ENCODE assay signal across 21 cellular contexts in genomic region chr4:39451423-39452023, GRCh38. TPM values are rescaled to one million over a fixed set of nuclear protein-coding genes. Genes with fewer than 3 reads are reported as not detected.
A peak's percentile ranks its signal among the peaks of the same experiment; 100 is the strongest.
DNase-seq lines count a peak whose midpoint lies in the region; ATAC-seq and FAIRE-seq lines count a peak whose summit lies in the region.
"Had no signal": no experiment of that assay in that cellular context is flagged by ENCODE, and none has a peak within 500 bp of the region (broad histone marks: within the 10 kb centered on the region; RNA-seq: fewer than 3 reads in every experiment).

No MANE protein-coding gene starts in this region.

- no peak overlapping the region for H3K4me3 Mint-ChIP-seq in activated CD4-positive, alpha-beta T cell treated with anti-CD3 and anti-CD28 coated beads, Interleukin-2, amount 10 ng/mL, durations not matched to agents 7 days and 5 days
- H3K4me3 Mint-ChIP-seq in natural killer cell treated with Interleukin-12 subunit alpha and Interleukin-12 subunit beta and Interleukin-15 and Interleukin-18, amount 100 ng/mL, for 72 hours, result no peak overlapping the region
- H3K4me3 Mint-ChIP-seq: activated naive CD8-positive, alpha-beta T cell treated with anti-CD3 and anti-CD28 coated beads, Interleukin-2, amount 10 ng/mL, durations not matched to agents 7 days and 5 days; memory B cell; T-helper 1 cell treated with Interleukin-12 subunit alpha and Interleukin-12 subunit beta and Interleukin-4 antibody, amounts not matched to agents 30 μg/mL and 1 μg/mL, for 36 hours had no signal

- no peaks in the 10 kb centered on the region for H3K9me3 ChIP-seq in adipocyte (ENCODE audit: control insufficient read depth, low read length)
- H3K9me3 ChIP-seq: right atrium auricular region had no signal

- H3K4me1 ChIP-seq in adipocyte (ENCODE audit: control insufficient read depth, insufficient read depth, low read length), result peaks cover 49% of the 10 kb centered on the region

- ATAC-seq in natural killer cell treated with Interleukin-12 subunit alpha and Interleukin-12 subunit beta and Interleukin-15 and Interleukin-18, amount 100 ng/mL, for 72 hours, result no peak
- no peak for ATAC-seq in GM21515 (IDR thresholded peaks at IDR 0.05; ENCODE audit: unreplicated experiment)

- CTCF ChIA-PET in activated CD4-positive, alpha-beta T cell treated with anti-CD3 and anti-CD28 coated beads, Interleukin-2, amount 10 ng/mL, durations not matched to agents 7 days and 5 days (lab: Charles Lee), result interaction anchor here (0.6 to 0.9 kb wide), 4 partner anchors 18 to 692 kb away, joined by 3 to 4 read pairs (median 3); no protein-coding TSS in a partner anchor

- H3K27ac Mint-ChIP-seq in activated CD4-positive, alpha-beta T cell treated with anti-CD3 and anti-CD28 coated beads, Interleukin-2, amount 10 ng/mL, durations not matched to agents 7 days and 5 days, result peak overlapping the region; percentile 60
- H3K27ac Mint-ChIP-seq in natural killer cell treated with Interleukin-12 subunit alpha and Interleukin-12 subunit beta and Interleukin-15 and Interleukin-18, amount 100 ng/mL, for 72 hours, result peak overlapping the region; percentile 1 to 59
- H3K27ac Mint-ChIP-seq: activated naive CD8-positive, alpha-beta T cell treated with anti-CD3 and anti-CD28 coated beads, Interleukin-2, amount 10 ng/mL, durations not matched to agents 7 days and 5 days; T-helper 1 cell treated with Interleukin-12 subunit alpha and Interleukin-12 subunit beta and Interleukin-4 antibody, amounts not matched to agents 30 μg/mL and 1 μg/mL, for 36 hours had no signal

- H3K36me3 Mint-ChIP-seq in activated CD4-positive, alpha-beta T cell treated with anti-CD3 and anti-CD28 coated beads, Interleukin-2, amount 10 ng/mL, durations not matched to agents 7 days and 5 days (ENCODE audit: low read depth), result peaks cover 56% of the 10 kb centered on the region
- peaks cover 40% of the 10 kb centered on the region for H3K36me3 Mint-ChIP-seq in natural killer cell treated with Interleukin-12 subunit alpha and Interleukin-12 subunit beta and Interleukin-15 and Interleukin-18, amount 100 ng/mL, for 72 hours

- no peak overlapping the region for H3K4me3 ChIP-seq in adipocyte (ENCODE audit: low read length)
- H3K4me3 ChIP-seq: right atrium auricular region had no signal

- no peaks in the 10 kb centered on the region for H3K27me3 ChIP-seq in adipocyte (replicated peaks; ENCODE audit: control insufficient read depth, insufficient read depth, low read length)
- H3K27me3 ChIP-seq: right atrium auricular region had no signal

- H3K36me3 ChIP-seq in adipocyte (ENCODE audit: control insufficient read depth, insufficient read depth, low read length, severe bottlenecking), result peaks cover 75% of the 10 kb centered on the region

- POLR2A ChIA-PET in activated CD4-positive, alpha-beta T cell treated with anti-CD3 and anti-CD28 coated beads, Interleukin-2, amount 10 ng/mL, durations not matched to agents 7 days and 5 days (lab: Charles Lee), result interaction anchor here (0.5 kb wide), 1 partner anchor 406 kb away, joined by 5 read pairs; no protein-coding TSS in a partner anchor

- no peaks in the 10 kb centered on the region for H3K27me3 Mint-ChIP-seq in activated CD4-positive, alpha-beta T cell treated with anti-CD3 and anti-CD28 coated beads, Interleukin-2, amount 10 ng/mL, durations not matched to agents 7 days and 5 days
- H3K27me3 Mint-ChIP-seq in natural killer cell treated with Interleukin-12 subunit alpha and Interleukin-12 subunit beta and Interleukin-15 and Interleukin-18, amount 100 ng/mL, for 72 hours, result no peaks in the 10 kb centered on the region
- H3K27me3 Mint-ChIP-seq: activated naive CD8-positive, alpha-beta T cell treated with anti-CD3 and anti-CD28 coated beads, Interleukin-2, amount 10 ng/mL, durations not matched to agents 7 days and 5 days; memory B cell had no signal

- H3K9ac ChIP-seq in adipocyte (ENCODE audit: low read length), result peak overlapping the region; percentile 5

- FAIRE-seq in GM19239 (lab: Jason Lieb, UNC), result peak; percentile 14
- FAIRE-seq: urothelium cell line had no signal

- peaks cover 37% of the 10 kb centered on the region for H3K4me1 Mint-ChIP-seq in activated CD4-positive, alpha-beta T cell treated with anti-CD3 and anti-CD28 coated beads, Interleukin-2, amount 10 ng/mL, durations not matched to agents 7 days and 5 days
- H3K4me1 Mint-ChIP-seq in natural killer cell treated with Interleukin-12 subunit alpha and Interleukin-12 subunit beta and Interleukin-15 and Interleukin-18, amount 100 ng/mL, for 72 hours (ENCODE audit: low read depth in 2 of 2), result peaks cover 17 to 33% of the 10 kb centered on the region in 2 donors

- H3K9me3 Mint-ChIP-seq in activated CD4-positive, alpha-beta T cell treated with anti-CD3 and anti-CD28 coated beads, Interleukin-2, amount 10 ng/mL, durations not matched to agents 7 days and 5 days, result no peaks in the 10 kb centered on the region
- no peaks in the 10 kb centered on the region for H3K9me3 Mint-ChIP-seq in natural killer cell treated with Interleukin-12 subunit alpha and Interleukin-12 subunit beta and Interleukin-15 and Interleukin-18, amount 100 ng/mL, for 72 hours
- H3K9me3 Mint-ChIP-seq: activated naive CD8-positive, alpha-beta T cell treated with anti-CD3 and anti-CD28 coated beads, Interleukin-2, amount 10 ng/mL, durations not matched to agents 7 days and 5 days; memory B cell; T-helper 1 cell treated with Interleukin-12 subunit alpha and Interleukin-12 subunit beta and Interleukin-4 antibody, amounts not matched to agents 30 μg/mL and 1 μg/mL, for 36 hours had no signal

- DNase-seq in activated CD4-positive, alpha-beta T cell treated with anti-CD3 and anti-CD28 coated beads, Interleukin-2, amount 10 ng/mL, durations not matched to agents 7 days and 5 days, result no peak
- DNase-seq in activated CD4-positive, alpha-beta T cell treated with anti-CD3 and anti-CD28 coated beads, Interleukin-2, amount 50 U/mL, for 48 hours, result no peak
- no peak for DNase-seq in GM19239 (ENCODE audit: insufficient read length, low spot score)
- DNase-seq in adipocyte (ENCODE audit: low read depth), result no peak
- no peak for DNase-seq in natural killer cell treated with Interleukin-12 subunit alpha and Interleukin-12 subunit beta and Interleukin-15 and Interleukin-18, amount 100 ng/mL, for 72 hours (ENCODE audit: low spot score)
- DNase-seq in nucleus accumbens (lab: John Stamatoyannopoulos, UW), result no peak
- no peak for DNase-seq in SW 1271 (lab: John Stamatoyannopoulos, UW)
- DNase-seq: activated CD4-positive, CD25-positive, alpha-beta regulatory T cell; activated naive CD8-positive, alpha-beta T cell treated with anti-CD3 and anti-CD28 coated beads, Interleukin-2, amount 10 ng/mL, durations not matched to agents 7 days and 5 days; C1 segment of cervical spinal cord; islet precursor cell; KG1; NCI-H1048; NCI-H2081; NCI-H524 had no signal

RNA-seq across cellular contexts. Expression of gene RPL9, which starts 7.2 kb away (rescaled TPM):
- total RNA-seq in activated CD4-positive, alpha-beta T cell treated with anti-CD3 and anti-CD28 coated beads, Interleukin-2, amount 10 ng/mL, durations not matched to agents 7 days and 5 days, result 1,000 to 10,000 TPM in 1 of 2 experiments, 100 to 1,000 TPM in 1; 868 to 1,019 TPM
- total RNA-seq in natural killer cell treated with Interleukin-12 subunit alpha and Interleukin-12 subunit beta and Interleukin-15 and Interleukin-18, amount 100 ng/mL, for 72 hours, result 1,000 to 10,000 TPM in 1 of 2 donors, 100 to 1,000 TPM in 1; 980 to 1,126 TPM

RNA-seq across cellular contexts. Expression of gene LIAS, which starts 7.3 kb away (rescaled TPM):
- total RNA-seq in activated CD4-positive, alpha-beta T cell treated with anti-CD3 and anti-CD28 coated beads, Interleukin-2, amount 10 ng/mL, durations not matched to agents 7 days and 5 days, result 10 to 100 TPM; 14.2 to 14.5 TPM
- 10 to 100 TPM; 19.0 to 33.1 TPM for total RNA-seq in natural killer cell treated with Interleukin-12 subunit alpha and Interleukin-12 subunit beta and Interleukin-15 and Interleukin-18, amount 100 ng/mL, for 72 hours

RNA-seq across cellular contexts. Expression of gene KLB, which starts 44.8 kb away (rescaled TPM):
- total RNA-seq in activated CD4-positive, alpha-beta T cell treated with anti-CD3 and anti-CD28 coated beads, Interleukin-2, amount 10 ng/mL, durations not matched to agents 7 days and 5 days, result not detected
- under 1 TPM in 1 of 2 donors, not detected in 1; 0.05 TPM for total RNA-seq in natural killer cell treated with Interleukin-12 subunit alpha and Interleukin-12 subunit beta and Interleukin-15 and Interleukin-18, amount 100 ng/mL, for 72 hours
- total RNA-seq: A673; activated naive CD8-positive, alpha-beta T cell treated with anti-CD3 and anti-CD28 coated beads, Interleukin-2, amount 10 ng/mL, durations not matched to agents 7 days and 5 days had no signal
